In genomic region chr15:70742928-70743327, GRCh38 we compare ENCODE assay signal across 11 cellular contexts. TPM values are rescaled to one million over a fixed set of nuclear protein-coding genes. Genes with fewer than 3 reads are reported as not detected.
DNase-seq lines count a peak whose midpoint lies in the region; ATAC-seq and TF ChIP-seq lines count a peak whose summit lies in the region.
"Had no signal": no experiment of that assay in that cellular context is flagged by ENCODE, and none has a peak within 500 bp of the region (broad histone marks: within the 10 kb centered on the region; RNA-seq: fewer than 3 reads in every experiment).

No MANE protein-coding gene starts in this region.

- POLR2A ChIA-PET in PC-3 (lab: Charles Lee; ENCODE audit: unreplicated experiment) = no interaction called here

- BruUV-seq in PC-3 (replicated peaks; lab: Mats Ljungman, UMichigan) = no TSS peak

- H3K36me3 ChIP-seq in PC-3 (ENCODE audit: low read depth, low read length) (no peaks in the 10 kb centered on the region), esophagus squamous epithelium (no peaks in the 10 kb centered on the region), psoas muscle (ENCODE audit: insufficient read depth in 1 of 2, low read depth in 1 of 2) (no peaks in the 10 kb centered on the region)
- H3K36me3 ChIP-seq: BE2C had no signal

- H3K9ac ChIP-seq in PC-3 (ENCODE audit: low read length) = no peak overlapping the region

- DNase-seq in Daoy (ENCODE audit: low read depth) = peak; percentile 60
- no peak for DNase-seq in PC-3
- DNase-seq in esophagus squamous epithelium (lab: John Stamatoyannopoulos, UW) = no peak
- DNase-seq in psoas muscle = no peak
- DNase-seq in NK-92 (lab: John Stamatoyannopoulos, UW; ENCODE audit: unreplicated experiment) = no peak
- no peak for DNase-seq in NCI-H774 (lab: John Stamatoyannopoulos, UW)
- DNase-seq: BE2C; foreskin keratinocyte; stimulated activated CD8-positive, alpha-beta memory T cell treated with anti-CD3 and anti-CD28 coated beads, Interleukin-4, amount 100 ng/mL, for 48 hours had no signal

- H3F3A ChIP-seq in PC-3 (ENCODE audit: low read length, unreplicated experiment) = peaks cover 3% of the 10 kb centered on the region

- peaks cover 66% of the 10 kb centered on the region for H3K79me2 ChIP-seq in PC-3 (ENCODE audit: low read length)

- CTCF ChIA-PET in PC-3 (lab: Charles Lee) = no interaction called here

- H3K4me3 ChIP-seq in PC-3 (ENCODE audit: low read length) = no peak overlapping the region
- H3K4me3 ChIP-seq in esophagus squamous epithelium = no peak overlapping the region
- peak overlapping the region; percentile 64 for H3K4me3 ChIP-seq in psoas muscle

- no peaks in the 10 kb centered on the region for H3K9me3 ChIP-seq in PC-3 (ENCODE audit: low read length)
- H3K9me3 ChIP-seq in esophagus squamous epithelium = no peaks in the 10 kb centered on the region
- no peaks in the 10 kb centered on the region for H3K9me3 ChIP-seq in psoas muscle
- H3K9me3 ChIP-seq: BE2C had no signal

- no peaks in the 10 kb centered on the region for H4K20me1 ChIP-seq in PC-3 (ENCODE audit: low read length)

- no peaks in the 10 kb centered on the region for H3K9me2 ChIP-seq in PC-3 (replicated peaks; ENCODE audit: low read length)

- H2AFZ ChIP-seq in PC-3 (ENCODE audit: low read length) = no peak overlapping the region

- no peak for TF ChIP-seq POLR2A in esophagus squamous epithelium (IDR thresholded peaks at IDR 0.05)

- H3K27ac ChIP-seq in PC-3 (ENCODE audit: low read length) (peak overlapping the region; percentile 23), esophagus squamous epithelium (peak overlapping the region; percentile 44 to 79 (median 72)), psoas muscle (peak overlapping the region; percentile 90)
- H3K27ac ChIP-seq: foreskin keratinocyte had no signal

- ATAC-seq in PC-3 = no peak
- peak; percentile 73 to 86 (median 79) for ATAC-seq in psoas muscle
- ATAC-seq in GM19035 (IDR thresholded peaks at IDR 0.05; ENCODE audit: unreplicated experiment) = no peak
- no peak for ATAC-seq in activated CD4-positive, CD25-positive, alpha-beta regulatory T cell treated with anti-CD3 and anti-CD28 coated beads, Interleukin-2, amount 50 U/mL, for 24 hours
- ATAC-seq: foreskin keratinocyte had no signal

- no peaks in the 10 kb centered on the region for H3K27me3 ChIP-seq in PC-3 (ENCODE audit: low read length)
- no peaks in the 10 kb centered on the region for H3K27me3 ChIP-seq in esophagus squamous epithelium
- H3K27me3 ChIP-seq in psoas muscle (ENCODE audit: insufficient read depth in 3 of 3, low read length in 2 of 3) = no peaks in the 10 kb centered on the region
- H3K27me3 ChIP-seq: foreskin keratinocyte had no signal

- no peak overlapping the region for H3K4me2 ChIP-seq in PC-3 (ENCODE audit: low read length)

- intact Hi-C loops in PC-3 (cut with micrococcal nuclease) (no loop called here), esophagus squamous epithelium (cut with DNase I) (no loop called here), psoas muscle (cut with DNase I) (no loop called here)

- TF ChIP-seq CTCF in PC-3 (conservative IDR thresholded peaks at IDR 0.05; ENCODE audit: low read depth, low read length) = no peak
- TF ChIP-seq CTCF in esophagus squamous epithelium (IDR thresholded peaks at IDR 0.05) = no peak
- no peak for TF ChIP-seq CTCF in psoas muscle (IDR thresholded peaks at IDR 0.05)

- 32 to 40% methylated on average over 3 of the region's 3 CpGs for WGBS in esophagus squamous epithelium, 2 donors
- WGBS in psoas muscle, 3 donors = 5 to 8% (median 6%) methylated on average over 3 of the region's 3 CpGs

- H3K4me1 ChIP-seq in PC-3 (ENCODE audit: insufficient read depth, low read length) = peaks cover 26% of the 10 kb centered on the region
- peaks cover 7 to 47% (median 27%) of the 10 kb centered on the region in 3 donors for H3K4me1 ChIP-seq in esophagus squamous epithelium
- H3K4me1 ChIP-seq in psoas muscle = peaks cover 68% of the 10 kb centered on the region
- H3K4me1 ChIP-seq: BE2C had no signal

RNA-seq across cellular contexts. Expression of gene UACA, which starts 20.4 kb away (rescaled TPM):
- total RNA-seq in Daoy (2014; rRNA removed; shearing (Covaris generic)) = 16.0 and 19.6 TPM in 2 replicates
- total RNA-seq in PC-3 (2014; rRNA removed) = 21.7 and 26.7 TPM in 2 replicates
- total RNA-seq in esophagus squamous epithelium = 10 to 100 TPM; 18.3 to 55.3 (median 29.8) TPM
- 100 to 1,000 TPM; 138 to 426 (median 194) TPM for total RNA-seq in psoas muscle
- 10 to 100 TPM; 17.0 to 95.3 (median 74.5) TPM for polyA plus RNA-seq in psoas muscle

Comparison
In these comparisons a context has a peak if more than half of its experiments do, and no peak if none do; other contexts are left out.
1. ATAC-seq: peak in psoas muscle (4 of 4); none in PC-3 (single experiment), GM19035 (single experiment) and activated CD4-positive, CD25-positive, alpha-beta regulatory T cell treated with anti-CD3 and anti-CD28 coated beads, Interleukin-2, amount 50 U/mL, for 24 hours (0 of 2).
2. H3K27ac ChIP-seq: peak in every context shown above with its lines; median percentile 90 in psoas muscle; 72 in esophagus squamous epithelium; 23 in PC-3.